8 cellular contexts compared by ENCODE assay signal in the genomic region with DNA sequence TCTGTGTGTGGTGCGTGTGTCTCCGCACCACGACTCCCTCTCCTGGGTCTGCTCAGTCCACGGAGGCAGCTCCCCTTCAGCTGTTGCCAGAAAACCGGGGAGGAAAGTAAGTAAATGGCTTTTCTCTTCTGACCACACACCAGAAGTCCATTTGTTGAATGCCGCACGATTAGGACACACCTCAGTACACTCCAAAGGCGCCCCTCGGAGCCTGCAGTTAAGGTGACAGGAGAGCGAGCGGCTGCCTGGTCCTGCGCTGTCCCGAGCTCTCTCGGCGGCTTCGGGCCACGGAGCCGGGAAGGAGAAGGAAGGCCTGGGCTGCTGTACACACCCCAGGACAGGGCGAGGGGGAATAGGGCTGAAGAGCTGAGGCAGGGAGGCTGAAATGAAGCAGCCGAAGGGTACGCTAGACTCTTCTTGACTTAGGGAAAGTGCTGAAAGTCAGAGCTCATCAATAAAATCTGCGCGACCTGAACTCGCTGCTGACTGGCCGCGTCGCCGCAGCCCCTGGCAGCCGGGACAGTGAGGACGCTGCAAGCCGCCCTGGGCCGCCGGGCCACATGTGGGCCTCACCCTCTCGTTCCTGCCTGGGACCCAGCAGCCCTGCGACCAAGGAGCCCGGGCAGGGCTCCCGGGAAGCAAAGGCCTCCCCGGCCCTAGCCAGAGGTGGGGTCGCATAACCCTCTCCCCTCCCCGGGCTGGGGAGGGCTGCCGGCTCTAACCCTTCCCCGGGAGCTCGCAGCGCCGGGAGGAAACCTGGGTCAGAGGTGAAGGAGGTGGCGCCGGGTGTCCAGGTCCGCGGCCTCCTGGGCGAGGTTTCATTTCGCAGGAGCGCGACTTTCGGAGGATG. TPM values are rescaled to one million over a fixed set of nuclear protein-coding genes. Genes with fewer than 3 reads are reported as not detected.
DNase-seq lines count a peak whose midpoint lies in the region; ATAC-seq, FAIRE-seq and TF ChIP-seq lines count a peak whose summit lies in the region.

No MANE protein-coding gene starts in this region.

- H3K27me3 Mint-ChIP-seq in brain: peaks cover 67% of the 10 kb centered on the region
- peaks cover 33% of the 10 kb centered on the region for H3K27me3 Mint-ChIP-seq in memory B cell

- CTCF ChIA-PET in AG04449 (lab: Yijun Ruan, JAX): interaction anchor here (1.0 kb wide), 1 partner anchor 59 kb away, joined by 3 read pairs; no protein-coding TSS in a partner anchor

- no peaks in the 10 kb centered on the region for H3K36me3 ChIP-seq in aorta (ENCODE audit: control insufficient read depth in 1 of 2, insufficient read depth in 2 of 2, low read length in 1 of 2)

- intact Hi-C loops in aorta (cut with DNase I): no loop called here

- no peak for FAIRE-seq in RCC 7860 (lab: Jason Lieb, UNC)

- H3K4me3 ChIP-seq in AG04449 (ENCODE audit: low read depth, low read length) (peak overlapping the region; percentile 12), HL-60 (replicated peaks; ENCODE audit: insufficient read depth, low read length) (peak overlapping the region; percentile 22), aorta (ENCODE audit: low read length in 2 of 2) (peak overlapping the region; percentile 1 to 11)

- ATAC-seq in memory B cell (ENCODE audit: low read depth): no peak
- no peak for ATAC-seq in aorta (ENCODE audit: low FRiP score)

- WGBS in aorta, 2 donors: 10% methylated on average over 53 to 54 of the region's 54 CpGs

- H3K9me3 Mint-ChIP-seq in brain (peaks cover 0 to 11% (median 0%) of the 10 kb centered on the region in 5 experiments), memory B cell (peaks cover 10% of the 10 kb centered on the region)

- H3K27ac ChIP-seq in HL-60 (replicated peaks) (no peak overlapping the region), aorta (ENCODE audit: low read depth in 1 of 2, low read length in 2 of 2) (no peak overlapping the region)

- H3K4me1 Mint-ChIP-seq in brain: peaks cover 61% of the 10 kb centered on the region
- H3K4me1 Mint-ChIP-seq in memory B cell: peaks cover 23% of the 10 kb centered on the region

- POLR2A ChIA-PET in AG04449 (lab: Yijun Ruan, JAX): interaction anchor here (0.6 kb wide), 1 partner anchor 1507 kb away, joined by 3 read pairs; no protein-coding TSS in a partner anchor

- DNase-seq in AG04449 (ENCODE audit: low read depth, low spot score) (no peak), HL-60 (ENCODE audit: low read depth in 1 of 2, low spot score in 1 of 2) (no peak), memory B cell (ENCODE audit: low spot score in 2 of 2) (no peak), aorta (peak in 1 of 2 donors; percentile 72), NK-92 (lab: John Stamatoyannopoulos, UW; ENCODE audit: unreplicated experiment) (no peak), RCC 7860 (ENCODE audit: low spot score) (no peak)
- no peak for DNase-seq in NK-92 treated with Interleukin-12 subunit alpha and Interleukin-12 subunit beta, amount 100 ng/mL, for 24 hours (lab: John Stamatoyannopoulos, UW)

- H3K9me3 ChIP-seq in aorta (ENCODE audit: control insufficient read depth, low read length): no peaks in the 10 kb centered on the region

- H3K4me3 Mint-ChIP-seq in brain (peak overlapping the region; percentile 90 to 96 (median 93)), memory B cell (peak overlapping the region; percentile 80)

- TF ChIP-seq CTCF in AG04449 (IDR thresholded peaks at IDR 0.05; ENCODE audit: insufficient read depth, low read length, missing control alignments): no peak
- TF ChIP-seq CTCF in HL-60 (IDR thresholded peaks at IDR 0.05; ENCODE audit: insufficient read depth, low read length): no peak
- TF ChIP-seq CTCF in brain (conservative IDR thresholded peaks at IDR 0.05): no peak

- H3K36me3 Mint-ChIP-seq in brain: peaks cover 23% of the 10 kb centered on the region
- H3K36me3 Mint-ChIP-seq in memory B cell: peaks cover 7% of the 10 kb centered on the region

- H3K27ac Mint-ChIP-seq in brain: peak overlapping the region; percentile 93 to 98 (median 94)
- H3K27ac Mint-ChIP-seq in memory B cell: peak overlapping the region; percentile 68

- peaks cover 0 to 3% of the 10 kb centered on the region in 2 donors for H3K4me1 ChIP-seq in aorta (ENCODE audit: control insufficient read depth in 1 of 2, insufficient read depth in 2 of 2, low read length in 2 of 2)

- H3K27me3 ChIP-seq in HL-60 (ENCODE audit: insufficient read depth, poor library complexity, severe bottlenecking) (peaks cover 86% of the 10 kb centered on the region), aorta (ENCODE audit: control insufficient read depth in 1 of 2, insufficient read depth in 2 of 2, low read length in 1 of 2) (no peaks in the 10 kb centered on the region)

RNA-seq across cellular contexts. Expression of a gene that starts 1.5 kb away (rescaled TPM):
- polyA plus RNA-seq in brain (ENCODE audit: insufficient read depth, low read depth, low replicate concordance): 16.7 TPM
- total RNA-seq in aorta: under 1 TPM in 1 of 2 donors, not detected in 1; 0.23 TPM
- polyA plus RNA-seq in aorta: under 1 TPM in 1 of 2 donors, not detected in 1; 0.38 TPM

Comparison
In these comparisons a context has a peak if more than half of its experiments do, and no peak if none do; other contexts are left out.
1. RNA of a gene that starts 1.5 kb away (polyA plus RNA-seq): 16.7 TPM in brain (single experiment); 0.38 TPM in aorta; every median in the first group is over 10 times any median in the second.
2. Peak in every context shown above with its lines, with median percentiles within 50 percentile points of each other: H3K4me3 ChIP-seq.